Comparison of ENCODE assay signal across 1 cellular context in genomic region chrX:10554612-10555270, GRCh38.
TF ChIP-seq lines count a peak whose summit lies in the region.

No MANE protein-coding gene starts in this region.

TF ChIP-seq in HepG2, 621 proteins besides CTCF, POLR2A, EP300 and RAD21 (continued from another document):
- TF ChIP-seq, protein P1, sequence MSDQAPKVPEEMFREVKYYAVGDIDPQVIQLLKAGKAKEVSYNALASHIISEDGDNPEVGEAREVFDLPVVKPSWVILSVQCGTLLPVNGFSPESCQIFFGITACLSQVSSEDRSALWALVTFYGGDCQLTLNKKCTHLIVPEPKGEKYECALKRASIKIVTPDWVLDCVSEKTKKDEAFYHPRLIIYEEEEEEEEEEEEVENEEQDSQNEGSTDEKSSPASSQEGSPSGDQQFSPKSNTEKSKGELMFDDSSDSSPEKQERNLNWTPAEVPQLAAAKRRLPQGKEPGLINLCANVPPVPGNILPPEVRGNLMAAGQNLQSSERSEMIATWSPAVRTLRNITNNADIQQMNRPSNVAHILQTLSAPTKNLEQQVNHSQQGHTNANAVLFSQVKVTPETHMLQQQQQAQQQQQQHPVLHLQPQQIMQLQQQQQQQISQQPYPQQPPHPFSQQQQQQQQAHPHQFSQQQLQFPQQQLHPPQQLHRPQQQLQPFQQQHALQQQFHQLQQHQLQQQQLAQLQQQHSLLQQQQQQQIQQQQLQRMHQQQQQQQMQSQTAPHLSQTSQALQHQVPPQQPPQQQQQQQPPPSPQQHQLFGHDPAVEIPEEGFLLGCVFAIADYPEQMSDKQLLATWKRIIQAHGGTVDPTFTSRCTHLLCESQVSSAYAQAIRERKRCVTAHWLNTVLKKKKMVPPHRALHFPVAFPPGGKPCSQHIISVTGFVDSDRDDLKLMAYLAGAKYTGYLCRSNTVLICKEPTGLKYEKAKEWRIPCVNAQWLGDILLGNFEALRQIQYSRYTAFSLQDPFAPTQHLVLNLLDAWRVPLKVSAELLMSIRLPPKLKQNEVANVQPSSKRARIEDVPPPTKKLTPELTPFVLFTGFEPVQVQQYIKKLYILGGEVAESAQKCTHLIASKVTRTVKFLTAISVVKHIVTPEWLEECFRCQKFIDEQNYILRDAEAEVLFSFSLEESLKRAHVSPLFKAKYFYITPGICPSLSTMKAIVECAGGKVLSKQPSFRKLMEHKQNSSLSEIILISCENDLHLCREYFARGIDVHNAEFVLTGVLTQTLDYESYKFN (CRISPR knock-in tag; conservative IDR thresholded peaks at IDR 0.05), result no peak
